In the genomic region with DNA sequence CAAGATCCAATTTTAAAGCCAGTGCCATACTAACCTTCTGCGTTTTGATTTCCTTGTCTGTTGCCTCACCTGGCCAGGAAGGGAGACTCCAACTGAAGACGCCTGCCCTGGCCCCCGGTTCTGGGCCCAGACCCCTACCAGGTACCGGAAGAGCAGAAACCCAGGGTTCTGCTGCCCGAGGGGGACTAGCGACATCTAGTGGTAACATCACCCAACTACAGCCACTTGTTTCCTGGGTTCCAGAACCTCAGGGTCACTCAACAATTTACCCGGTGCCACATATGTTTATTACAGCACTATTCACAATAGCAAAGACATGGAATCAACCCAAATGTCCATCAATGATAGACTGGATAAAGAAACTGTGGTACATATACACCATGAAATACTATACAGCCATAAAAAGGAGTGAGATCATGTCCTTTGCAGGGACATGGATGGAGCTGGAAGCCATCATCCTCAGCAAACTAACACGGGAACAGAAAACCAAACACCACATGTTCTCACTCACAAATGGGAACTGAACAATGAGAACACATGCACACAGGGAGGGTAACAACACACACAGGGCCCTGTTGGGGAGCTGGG, we compare ENCODE assay signal across 8 cellular contexts.
DNase-seq lines count a peak whose midpoint lies in the region; TF ChIP-seq lines count a peak whose summit lies in the region.
"Not testable (repeated sequence)": the region's sequence is repeated elsewhere in the genome, so short reads cannot be mapped to it uniquely, and the experiment has no call there.

No MANE protein-coding gene starts in this region.

- peak; percentile 72 for TF ChIP-seq RAD21 in Ishikawa (IDR thresholded peaks at IDR 0.05; ENCODE audit: low read depth)

- not testable (repeated sequence) for H3K27me3 ChIP-seq in smooth muscle cell (ENCODE audit: low read depth)

- not testable (repeated sequence) for H3K9me3 ChIP-seq in smooth muscle cell (replicated peaks; ENCODE audit: low read depth)

- 29% methylated on average over 8 of the region's 8 CpGs for WGBS in smooth muscle cell (ENCODE audit: low lambda C conversion rate)

- H3K9ac ChIP-seq in smooth muscle cell (ENCODE audit: low read depth): not testable (repeated sequence)

- not testable (repeated sequence) for H3K4me3 ChIP-seq in epithelial cell of esophagus (ENCODE audit: low read length); smooth muscle cell

- not testable (repeated sequence) for TF ChIP-seq EP300 in Ishikawa (IDR thresholded peaks at IDR 0.05; ENCODE audit: borderline replicate concordance)

- H4K20me1 ChIP-seq in smooth muscle cell (ENCODE audit: low read depth): not testable (repeated sequence)

- not testable (repeated sequence) for H3K4me2 ChIP-seq in smooth muscle cell

- H3K4me1 ChIP-seq in smooth muscle cell (ENCODE audit: low read depth): not testable (repeated sequence)

- not testable (repeated sequence) for H3K36me3 ChIP-seq in smooth muscle cell (ENCODE audit: low read depth)

- H3K27ac ChIP-seq in smooth muscle cell (ENCODE audit: low read depth): not testable (repeated sequence)

- H2AFZ ChIP-seq in smooth muscle cell (ENCODE audit: low read depth): not testable (repeated sequence)

- not testable (repeated sequence) for H3K79me2 ChIP-seq in smooth muscle cell (ENCODE audit: low read depth)

- not testable (repeated sequence) for H3F3A ChIP-seq in smooth muscle cell (ENCODE audit: low read depth)

- TF ChIP-seq CTCF in GM10266 (IDR thresholded peaks at IDR 0.05; ENCODE audit: control insufficient read depth, insufficient read depth, low read depth, missing control alignments) (peak; percentile 46), epithelial cell of esophagus (IDR thresholded peaks at IDR 0.05; ENCODE audit: insufficient read depth, low read depth, low read length, missing control alignments) (peak; percentile 58), smooth muscle cell (IDR thresholded peaks at IDR 0.05; ENCODE audit: borderline replicate concordance, insufficient read depth, poor library complexity, severe bottlenecking) (peak; percentile 84)

- DNase-seq in AG08395 (ENCODE audit: low spot score): peak; percentile 10
- not testable (repeated sequence) for DNase-seq in GM10266 (ENCODE audit: extremely low spot score); epithelial cell of esophagus (ENCODE audit: low read depth); smooth muscle cell (lab: John Stamatoyannopoulos, UW; ENCODE audit: unreplicated experiment)
- peak; percentile 11 for DNase-seq in OCI-M1 (lab: John Stamatoyannopoulos, UW)
- DNase-seq in activated T-cell treated with anti-CD3 and anti-CD28 coated beads, Interleukin-2, amount 50 U/mL, for 48 hours: peak; percentile 24 to 35
- peak; percentile 15 for DNase-seq in kidney tubule cell (ENCODE audit: low spot score)
